In genomic region chr3:127953092-127953491, GRCh38 we compare ENCODE assay signal across 28 cellular contexts. TPM values are rescaled to one million over a fixed set of nuclear protein-coding genes. Genes with fewer than 3 reads are reported as not detected.
DNase-seq lines count a peak whose midpoint lies in the region; ATAC-seq, FAIRE-seq and TF ChIP-seq lines count a peak whose summit lies in the region.
"Had no signal": no experiment of that assay in that cellular context is flagged by ENCODE, and none has a peak within 500 bp of the region (broad histone marks: within the 10 kb centered on the region; RNA-seq: fewer than 3 reads in every experiment).

No MANE protein-coding gene starts in this region.

- H3K36me3 ChIP-seq in Loucy (ENCODE audit: insufficient read depth, low read length): no peaks in the 10 kb centered on the region
- H3K36me3 ChIP-seq in psoas muscle (ENCODE audit: insufficient read depth in 1 of 2, low read depth in 1 of 2): peaks cover 0 to 1% of the 10 kb centered on the region in 2 donors
- H3K36me3 ChIP-seq: breast epithelium, colonic mucosa, suprapubic skin had no signal

- H3K4me2 ChIP-seq in Loucy (ENCODE audit: low read depth, low read length, poor library complexity, severe bottlenecking): no peak overlapping the region

- peaks cover 14% of the 10 kb centered on the region for H3K4me1 Mint-ChIP-seq in endothelial cell (ENCODE audit: unreplicated experiment)
- H3K4me1 Mint-ChIP-seq in activated CD4-positive, alpha-beta memory T cell treated with anti-CD3 and anti-CD28 coated beads for 36 hours (ENCODE audit: low read depth): no peaks in the 10 kb centered on the region
- H3K4me1 Mint-ChIP-seq: CD14-positive monocyte, endodermal cell, natural killer cell had no signal

- intact Hi-C loops in psoas muscle (cut with DNase I): loop anchor here in 1 of 2 donors (5.0 kb wide), 1 partner anchor 36 kb away; the partner anchor contains the start of gene KBTBD12
- intact Hi-C loops in activated CD4-positive, alpha-beta memory T cell treated with anti-CD3 and anti-CD28 coated beads for 36 hours (cut with micrococcal nuclease): no loop called here

- H3K9ac ChIP-seq in Loucy (ENCODE audit: low read depth, low read length, poor library complexity, severe bottlenecking): no peak overlapping the region

- CTCF ChIA-PET in activated CD4-positive, alpha-beta memory T cell treated with anti-CD3 and anti-CD28 coated beads for 36 hours (lab: Charles Lee): no interaction called here

- H3K9me3 Mint-ChIP-seq in endothelial cell (ENCODE audit: unreplicated experiment): no peaks in the 10 kb centered on the region
- H3K9me3 Mint-ChIP-seq in activated CD4-positive, alpha-beta memory T cell treated with anti-CD3 and anti-CD28 coated beads for 36 hours: no peaks in the 10 kb centered on the region
- H3K9me3 Mint-ChIP-seq: activated T-cell treated with anti-CD3 and anti-CD28 coated beads, Interleukin-2, amount 50 U/mL, for 4 hours; CD14-positive monocyte; endodermal cell; natural killer cell had no signal

- no peaks in the 10 kb centered on the region for H3K79me2 ChIP-seq in Loucy (ENCODE audit: insufficient read depth, low read length)

- no peaks in the 10 kb centered on the region for H4K20me1 ChIP-seq in Loucy (ENCODE audit: insufficient read depth, low read length, poor library complexity, severe bottlenecking)

- H3K9me3 ChIP-seq in Loucy (ENCODE audit: insufficient read depth, low read depth, low read length) (no peaks in the 10 kb centered on the region), psoas muscle (no peaks in the 10 kb centered on the region)
- H3K9me3 ChIP-seq: breast epithelium, colonic mucosa, suprapubic skin had no signal

- H3K4me3 ChIP-seq in Loucy (ENCODE audit: low read length, poor library complexity, severe bottlenecking) (no peak overlapping the region), psoas muscle (no peak overlapping the region)
- H3K4me3 ChIP-seq: breast epithelium, colonic mucosa, suprapubic skin had no signal

- peak overlapping the region; percentile 92 for H3K27ac ChIP-seq in psoas muscle
- H3K27ac ChIP-seq: breast epithelium, colonic mucosa, suprapubic skin had no signal

- H3K27me3 ChIP-seq in Loucy (ENCODE audit: insufficient read depth, low read length, poor library complexity, severe bottlenecking): no peaks in the 10 kb centered on the region
- no peaks in the 10 kb centered on the region for H3K27me3 ChIP-seq in psoas muscle (ENCODE audit: insufficient read depth in 3 of 3, low read length in 2 of 3)
- H3K27me3 ChIP-seq: breast epithelium, colonic mucosa, suprapubic skin had no signal

- POLR2A ChIA-PET in activated CD4-positive, alpha-beta memory T cell treated with anti-CD3 and anti-CD28 coated beads for 36 hours (lab: Charles Lee): no interaction called here

- 38 to 44% (median 39%) methylated on average over 3 of the region's 3 CpGs for WGBS in psoas muscle, 3 donors

- peak overlapping the region; percentile 58 for H3K27ac Mint-ChIP-seq in endothelial cell (ENCODE audit: unreplicated experiment)
- no peak overlapping the region for H3K27ac Mint-ChIP-seq in activated CD4-positive, alpha-beta memory T cell treated with anti-CD3 and anti-CD28 coated beads for 36 hours
- H3K27ac Mint-ChIP-seq: CD14-positive monocyte; endodermal cell; natural killer cell; stimulated activated naive B cell treated with anti-CD40 and anti-IgM and Interleukin-4, amounts not matched to agents 10 μg/mL and 1 μg/mL and 100 μg/mL, for 72 hours had no signal

- H3K4me1 ChIP-seq in Loucy (ENCODE audit: insufficient read depth, low read length, poor library complexity, severe bottlenecking) (no peaks in the 10 kb centered on the region), psoas muscle (peaks cover 69% of the 10 kb centered on the region)
- H3K4me1 ChIP-seq: breast epithelium, colonic mucosa had no signal

- no peaks in the 10 kb centered on the region for H3K27me3 Mint-ChIP-seq in endothelial cell (ENCODE audit: unreplicated experiment)
- H3K27me3 Mint-ChIP-seq in activated CD4-positive, alpha-beta memory T cell treated with anti-CD3 and anti-CD28 coated beads for 36 hours: peaks cover 19% of the 10 kb centered on the region

- DNase-seq in H4 (ENCODE audit: low spot score): peak; percentile 73
- DNase-seq in endothelial cell (ENCODE audit: low spot score): no peak
- DNase-seq in psoas muscle: no peak
- DNase-seq in D721Med (ENCODE audit: insufficient read length, low spot score): no peak
- no peak for DNase-seq in GOT3 (lab: John Stamatoyannopoulos, UW)
- DNase-seq in activated CD4-positive, alpha-beta memory T cell treated with anti-CD3 and anti-CD28 coated beads for 36 hours: no peak
- DNase-seq: activated CD4-positive, alpha-beta T cell treated with anti-CD3 and anti-CD28 coated beads for 4 hours; activated T-cell treated with anti-CD3 and anti-CD28 coated beads, Interleukin-2, amount 50 U/mL, for 4 hours; Calu3; colonic mucosa; endodermal cell; KG1; midbrain; natural killer cell; NCI-H1694; NCI-H526 treated with DMSO at 0.1 percent for 48 hours; RPMI8226; stimulated activated CD4-positive, alpha-beta T cell treated with anti-CD3 and anti-CD28 coated beads, Interleukin-4, amount 100 ng/mL, for 24 hours; stimulated activated naive B cell treated with anti-CD40 and anti-IgM and Interleukin-4, amounts not matched to agents 10 μg/mL and 1 μg/mL and 100 μg/mL, for 72 hours; T-helper 2 cell had no signal

- ATAC-seq in psoas muscle: peak; percentile 29 to 52 (median 44)
- ATAC-seq: activated T-cell treated with anti-CD3 and anti-CD28 coated beads, Interleukin-2, amount 50 U/mL, for 4 hours; natural killer cell; SK-N-SH treated with all-trans-retinoic acid at 6 μM for 48 hours had no signal

- 0 out of 2 replicates have a peak overlapping the region, but pooled peaks have one; percentile 2 for H2AFZ ChIP-seq in Loucy (ENCODE audit: low read length)

- no peaks in the 10 kb centered on the region for H3K36me3 Mint-ChIP-seq in endothelial cell (ENCODE audit: low read depth, unreplicated experiment)
- no peaks in the 10 kb centered on the region for H3K36me3 Mint-ChIP-seq in activated CD4-positive, alpha-beta memory T cell treated with anti-CD3 and anti-CD28 coated beads for 36 hours
- H3K36me3 Mint-ChIP-seq: CD14-positive monocyte; natural killer cell; stimulated activated naive B cell treated with anti-CD40 and anti-IgM and Interleukin-4, amounts not matched to agents 10 μg/mL and 1 μg/mL and 100 μg/mL, for 72 hours had no signal

- H3K4me3 Mint-ChIP-seq in endothelial cell (ENCODE audit: unreplicated experiment): no peak overlapping the region
- H3K4me3 Mint-ChIP-seq in activated CD4-positive, alpha-beta memory T cell treated with anti-CD3 and anti-CD28 coated beads for 36 hours: no peak overlapping the region
- H3K4me3 Mint-ChIP-seq: activated T-cell treated with anti-CD3 and anti-CD28 coated beads, Interleukin-2, amount 50 U/mL, for 4 hours; CD14-positive monocyte; endodermal cell; natural killer cell; stimulated activated naive B cell treated with anti-CD40 and anti-IgM and Interleukin-4, amounts not matched to agents 10 μg/mL and 1 μg/mL and 100 μg/mL, for 72 hours had no signal

- no peak for TF ChIP-seq CTCF in Loucy (conservative IDR thresholded peaks at IDR 0.05; ENCODE audit: low read length)
- TF ChIP-seq CTCF in endothelial cell (IDR thresholded peaks at IDR 0.05; ENCODE audit: unreplicated experiment): no peak
- no peak for TF ChIP-seq CTCF in psoas muscle (IDR thresholded peaks at IDR 0.05)
- TF ChIP-seq CTCF in D721Med (IDR thresholded peaks at IDR 0.05; ENCODE audit: insufficient read depth, missing control alignments): no peak

- H3K9me2 ChIP-seq in Loucy (replicated peaks; ENCODE audit: low read depth, low read length): no peaks in the 10 kb centered on the region

- FAIRE-seq in D721Med (lab: Jason Lieb, UNC): no peak
- FAIRE-seq: GM19239 had no signal

- no peaks in the 10 kb centered on the region for H3F3A ChIP-seq in Loucy (ENCODE audit: low read depth)

RNA-seq across cellular contexts. Expression of gene KBTBD12, which starts 38.1 kb away (rescaled TPM):
- total RNA-seq in H4 (2014; rRNA removed; shearing (Covaris generic)): not detected in 2 replicates
- 0.05 TPM for total RNA-seq in endothelial cell (ENCODE audit: unreplicated experiment)
- 10 to 100 TPM; 20.6 to 47.5 (median 29.5) TPM for total RNA-seq in psoas muscle
- polyA plus RNA-seq in psoas muscle: 10 to 100 TPM in 1 of 3 donors, 1 to 10 TPM in 2; 2.1 to 17.3 (median 7.3) TPM
- not detected for total RNA-seq in activated CD4-positive, alpha-beta memory T cell treated with anti-CD3 and anti-CD28 coated beads for 36 hours
- total RNA-seq: HT-29, osteoblast had no signal
- polyA plus RNA-seq: CD14-positive monocyte had no signal

Comparison
In these comparisons a context has a peak if more than half of its experiments do, and no peak if none do; other contexts are left out.
1. RNA of gene KBTBD12, which starts 38.1 kb away (total RNA-seq): 20.6 to 47.5 TPM in psoas muscle; 0.05 TPM in endothelial cell (single experiment), not detected in activated CD4-positive, alpha-beta memory T cell treated with anti-CD3 and anti-CD28 coated beads for 36 hours and not detected in H4; every median in the first group is over 10 times any median in the second.